Comparison of ENCODE assay signal across 18 cellular contexts in genomic region chr4:519203-519651, GRCh38. TPM values are rescaled to one million over a fixed set of nuclear protein-coding genes. Genes with fewer than 3 reads are reported as not detected.
DNase-seq lines count a peak whose midpoint lies in the region; ATAC-seq, FAIRE-seq and TF ChIP-seq lines count a peak whose summit lies in the region.
"Had no signal": no experiment of that assay in that cellular context is flagged by ENCODE, and none has a peak within 500 bp of the region (broad histone marks: within the 10 kb centered on the region; RNA-seq: fewer than 3 reads in every experiment).

No MANE protein-coding gene starts in this region.

- no peak for ATAC-seq in GM12878
- no peak for ATAC-seq in naive thymus-derived CD8-positive, alpha-beta T cell
- ATAC-seq: A549, PC-3 had no signal

- CTCF ChIA-PET in mammary epithelial cell (lab: Charles Lee; ENCODE audit: low non-redundant PET) (no interaction called here), GM12878 (lab: Yijun Ruan, JAX) (no interaction called here)

- no peak overlapping the region for H3K4me3 Mint-ChIP-seq in glutamatergic neuron (ENCODE audit: unreplicated experiment)
- no peak overlapping the region for H3K4me3 Mint-ChIP-seq in naive thymus-derived CD8-positive, alpha-beta T cell

- intact Hi-C loops in mammary epithelial cell (cut with micrococcal nuclease): no loop called here
- intact Hi-C loops in breast epithelium (cut with DNase I; ENCODE audit: low total_unique reads): no loop called here
- intact Hi-C loops in GM12878 (cut with micrococcal nuclease; ENCODE audit: unreplicated experiment): no loop called here
- intact Hi-C loops in prostate gland (cut with DNase I): no loop called here

- H3K4me1 ChIP-seq in mammary epithelial cell (ENCODE audit: insufficient read depth, low read length) (peaks cover 7% of the 10 kb centered on the region), breast epithelium (no peaks in the 10 kb centered on the region), GM12878 (ENCODE audit: control insufficient read depth, insufficient read depth, low read length) (no peaks in the 10 kb centered on the region), prostate gland (replicated peaks) (no peaks in the 10 kb centered on the region)
- H3K4me1 ChIP-seq: A549, HAP-1 had no signal

- H3K27me3 ChIP-seq in mammary epithelial cell (ENCODE audit: insufficient read depth, low read length) (no peaks in the 10 kb centered on the region), breast epithelium (no peaks in the 10 kb centered on the region), GM12878 (replicated peaks in 1 of 2; ENCODE audit: control insufficient read depth in 2 of 2, insufficient read depth in 2 of 2, low read length in 1 of 2) (no peaks in the 10 kb centered on the region), prostate gland (replicated peaks; ENCODE audit: insufficient read depth) (no peaks in the 10 kb centered on the region)

- H3K36me3 ChIP-seq in mammary epithelial cell (ENCODE audit: insufficient read depth, low read length) (peaks cover 33% of the 10 kb centered on the region), breast epithelium (peaks cover 33% of the 10 kb centered on the region), GM12878 (ENCODE audit: control insufficient read depth in 2 of 2, insufficient read depth in 2 of 2, low read length in 1 of 2) (peaks cover 12 to 28% of the 10 kb centered on the region in 2 experiments; a peak in 3 of 4 replicates), prostate gland (peaks cover 0 to 8% of the 10 kb centered on the region in 2 donors)

- in situ Hi-C loops in mammary epithelial cell (cut with MboI; ENCODE audit: low sequenced_read_pairs in 2 of 2): no loop called here
- in situ Hi-C loops in GM12878 (cut with MboI): no loop called here

- RAD21 ChIA-PET in GM12878 (lab: Charles Lee; ENCODE audit: unreplicated experiment): no interaction called here

- H3K79me2 ChIP-seq in mammary epithelial cell (ENCODE audit: insufficient read depth, low read length) (peaks cover 4% of the 10 kb centered on the region), GM12878 (ENCODE audit: control insufficient read depth, insufficient read depth, low read length) (no peaks in the 10 kb centered on the region)

- dilution Hi-C loops in mammary epithelial cell (cut with HindIII; ENCODE audit: low sequenced_read_pairs): loop anchor here (10.0 kb wide), 1 partner anchor 64 kb away; no protein-coding TSS in a partner anchor

- H3K27me3 Mint-ChIP-seq in glutamatergic neuron (ENCODE audit: unreplicated experiment): peaks cover 8% of the 10 kb centered on the region
- no peaks in the 10 kb centered on the region for H3K27me3 Mint-ChIP-seq in naive thymus-derived CD8-positive, alpha-beta T cell

- FAIRE-seq in GM12878 (lab: Jason Lieb, UNC): no peak
- FAIRE-seq: A549 had no signal

- H3K9me3 Mint-ChIP-seq in glutamatergic neuron (ENCODE audit: unreplicated experiment): peaks cover 2% of the 10 kb centered on the region
- H3K9me3 Mint-ChIP-seq in naive thymus-derived CD8-positive, alpha-beta T cell: no peaks in the 10 kb centered on the region

- POLR2A ChIA-PET in GM12878 (lab: Charles Lee): no interaction called here
- POLR2A ChIA-PET in naive thymus-derived CD8-positive, alpha-beta T cell (lab: Charles Lee): no interaction called here

- no peaks in the 10 kb centered on the region for H3K4me1 Mint-ChIP-seq in glutamatergic neuron (ENCODE audit: low read depth, unreplicated experiment)
- H3K4me1 Mint-ChIP-seq in naive thymus-derived CD8-positive, alpha-beta T cell: peaks cover 0 to 13% (median 2%) of the 10 kb centered on the region in 4 donors

- no peaks in the 10 kb centered on the region for H3K36me3 Mint-ChIP-seq in glutamatergic neuron (ENCODE audit: unreplicated experiment)
- H3K36me3 Mint-ChIP-seq in naive thymus-derived CD8-positive, alpha-beta T cell: peaks cover 3 to 78% (median 39%) of the 10 kb centered on the region in 3 donors

- TF ChIP-seq CTCF in mammary epithelial cell (conservative IDR thresholded peaks at IDR 0.05 in 1 of 2, IDR thresholded peaks at IDR 0.05 in 1 of 2; ENCODE audit: extremely low read depth in 1 of 2, insufficient read depth in 1 of 2, low read depth in 1 of 2, low read length in 2 of 2) (no peak), breast epithelium (IDR thresholded peaks at IDR 0.05) (no peak), GM12878 (IDR thresholded peaks at IDR 0.05 in 2 of 3, conservative IDR thresholded peaks at IDR 0.05 in 1 of 3; ENCODE audit: control insufficient read depth in 2 of 3, extremely low read depth in 1 of 3, insufficient read depth in 1 of 3, low read depth in 3 of 3, low read length in 3 of 3) (no peak), glutamatergic neuron (IDR thresholded peaks at IDR 0.05; ENCODE audit: partially characterized antibody, unreplicated experiment) (no peak), prostate gland (IDR thresholded peaks at IDR 0.05) (no peak)

- H4K20me1 ChIP-seq in mammary epithelial cell (ENCODE audit: insufficient read depth, low read length) (no peaks in the 10 kb centered on the region), GM12878 (ENCODE audit: control insufficient read depth, insufficient read depth) (no peaks in the 10 kb centered on the region)

- no peak overlapping the region for H2AFZ ChIP-seq in mammary epithelial cell (ENCODE audit: low read depth, low read length)
- no peak overlapping the region for H2AFZ ChIP-seq in GM12878 (ENCODE audit: control insufficient read depth, low read depth, low read length)

- peak; percentile 33 for DNase-seq in mammary epithelial cell
- no peak for DNase-seq in breast epithelium (ENCODE audit: low spot score in 2 of 2)
- DNase-seq in GM12878 (ENCODE audit: low read depth, low spot score): no peak
- DNase-seq in glutamatergic neuron: no peak
- no peak for DNase-seq in prostate gland (ENCODE audit: low spot score)
- DNase-seq in UCSD-AML1 (lab: John Stamatoyannopoulos, UW; ENCODE audit: unreplicated experiment): no peak
- DNase-seq in naive thymus-derived CD8-positive, alpha-beta T cell: no peak
- DNase-seq: C1 segment of cervical spinal cord, NCI-H1417, NCI-H187 treated with DMSO at 0.1 percent for 48 hours, NCI-H2171, NCI-H446 treated with DMSO at 0.1 percent for 48 hours, NCI-H748 treated with DMSO at 0.1 percent for 48 hours, PC-3 had no signal

- no peak for TF ChIP-seq EP300 in GM12878 (IDR thresholded peaks at IDR 0.05; ENCODE audit: borderline replicate concordance in 1 of 2, control insufficient read depth in 1 of 2, low read depth in 2 of 2, low read length in 2 of 2)

- H3K4me2 ChIP-seq in mammary epithelial cell (ENCODE audit: insufficient read depth, low read depth, low read length): no peak overlapping the region
- H3K4me2 ChIP-seq in GM12878 (ENCODE audit: control insufficient read depth, insufficient read depth): no peak overlapping the region
- H3K4me2 ChIP-seq: A549 had no signal

- 72% methylated on average over 13 of the region's 16 CpGs for WGBS in mammary epithelial cell (ENCODE audit: low coverage, missing lambda C conversion rate)
- WGBS in GM12878 (ENCODE audit: insufficient coverage, insufficient replicate concordance, low lambda C conversion rate, missing lambda C conversion rate): 98% methylated on average over 16 of the region's 16 CpGs
- WGBS in prostate gland: 65% methylated on average over 16 of the region's 16 CpGs

- TF ChIP-seq POLR2A in breast epithelium (IDR thresholded peaks at IDR 0.05) (no peak), GM12878 (IDR thresholded peaks at IDR 0.05; ENCODE audit: low read depth, low read length) (0 out of 2 replicates have a peak, but pooled peaks have one; percentile 10), prostate gland (IDR thresholded peaks at IDR 0.05) (no peak)

- SMC1A ChIA-PET in GM12878 (lab: Charles Lee; ENCODE audit: uncharacterized antibody, unreplicated experiment): no interaction called here

- no TSS peak for BruUV-seq in mammary epithelial cell (replicated peaks; lab: Mats Ljungman, UMichigan)
- no TSS peak for BruUV-seq in GM12878 (replicated peaks; lab: Mats Ljungman, UMichigan)

- H3K27ac Mint-ChIP-seq in glutamatergic neuron (ENCODE audit: unreplicated experiment): peak overlapping the region; percentile 29
- H3K27ac Mint-ChIP-seq in naive thymus-derived CD8-positive, alpha-beta T cell: no peak overlapping the region

- H3K9ac ChIP-seq in mammary epithelial cell (ENCODE audit: insufficient read depth, low read length) (no peak overlapping the region), GM12878 (ENCODE audit: control insufficient read depth, insufficient read depth, low read length) (no peak overlapping the region)

- H3K9me3 ChIP-seq in mammary epithelial cell (replicated peaks; ENCODE audit: insufficient read depth, low read length): no peaks in the 10 kb centered on the region
- no peaks in the 10 kb centered on the region for H3K9me3 ChIP-seq in breast epithelium
- no peaks in the 10 kb centered on the region; the same call in 2 of the 3 replicates for H3K9me3 ChIP-seq in GM12878 (replicated peaks; ENCODE audit: control insufficient read depth, insufficient read depth, low read length)
- H3K9me3 ChIP-seq in prostate gland: no peaks in the 10 kb centered on the region
- H3K9me3 ChIP-seq: A549, HAP-1 had no signal

- H3K27ac ChIP-seq in mammary epithelial cell (ENCODE audit: insufficient read depth, low read depth, low read length) (no peak overlapping the region), breast epithelium (no peak overlapping the region), GM12878 (ENCODE audit: control insufficient read depth, insufficient read depth) (no peak overlapping the region), prostate gland (no peak overlapping the region)
- H3K27ac ChIP-seq: A549, HL-60 had no signal

- H3K4me3 ChIP-seq in mammary epithelial cell (replicated peaks in 1 of 3; ENCODE audit: insufficient read depth in 1 of 3, low read depth in 2 of 3, low read length in 3 of 3) (no peak overlapping the region), breast epithelium (no peak overlapping the region), GM12878 (no peak overlapping the region), prostate gland (no peak overlapping the region)
- H3K4me3 ChIP-seq: A549, HAP-1 had no signal

- no peak for TF ChIP-seq RAD21 in GM12878 (IDR thresholded peaks at IDR 0.05; ENCODE audit: insufficient read depth, low read depth, low read length)

RNA-seq across cellular contexts. Expression of gene PIGG, which starts 20.2 kb away (rescaled TPM):
- total RNA-seq in mammary epithelial cell (10 to 100 TPM; 51.3 to 77.1 TPM), breast epithelium (10 to 100 TPM; 46.2 to 67.2 (median 64.0) TPM), GM12878 (2014; rRNA removed) (33.2 and 34.9 TPM in 2 replicates), GM12878 (2014; rRNA removed; fragmentation: Illumina TruSeq; extraction: Trizol) (19.9 and 20.1 TPM in 2 replicates), GM12878 (2021) (36.1 and 38.4 TPM in 2 replicates), glutamatergic neuron (ENCODE audit: unreplicated experiment) (96.4 TPM), prostate gland (10 to 100 TPM; 42.8 to 73.3 TPM)
- polyA plus RNA-seq in mammary epithelial cell (38.2 TPM), GM12878 (2011; rRNA removed) (55.5 and 64.3 TPM in 2 replicates), GM12878 (2014; fragmentation: Illumina TruSeq; extraction: Trizol) (17.3 and 21.6 TPM in 2 replicates), GM12878 (2014; fragmentation: Nextera tagmentation; extraction: Ambion mirVana) (10 to 100 TPM in 1 of 2 experiments, 1 to 10 TPM in 1; 8.0 to 18.0 TPM), GM12878 (2014; rRNA removed) (36.4 and 38.2 TPM in 2 replicates), GM12878 (2016; fragmentation: Nextera tagmentation; extraction: Ambion mirVana) (10 to 100 TPM; 34.0 to 35.7 TPM)
- polyA minus RNA-seq in mammary epithelial cell: 28.3 TPM
- 231 and 241 TPM in 2 replicates for total RNA-seq in GM12878 (2013; cell fraction: nucleolus; rRNA removed)
- 15.9 TPM for polyA plus RNA-seq in GM12878 (2011; ENCODE audit: low read depth)
- 35.8 and 42.9 TPM in 2 replicates for polyA plus RNA-seq in GM12878 (2011; cell fraction: cytosol; rRNA removed)
- 328 and 344 TPM in 2 replicates for polyA plus RNA-seq in GM12878 (2011; cell fraction: nucleus; rRNA removed)
- polyA plus RNA-seq in GM12878 (2012): 27.4 and 33.3 TPM in 2 replicates
- polyA minus RNA-seq in GM12878 (2011; rRNA and poly(A)+ RNA removed): 51.7 and 76.2 TPM in 2 replicates
- 15.5 and 17.2 TPM in 2 replicates for polyA minus RNA-seq in GM12878 (2011; cell fraction: cytosol; rRNA and poly(A)+ RNA removed)
- 89.5 and 142 TPM in 2 replicates for polyA minus RNA-seq in GM12878 (2011; cell fraction: nucleus; rRNA and poly(A)+ RNA removed)
- total RNA-seq in naive thymus-derived CD8-positive, alpha-beta T cell: 100 to 1,000 TPM; 117 to 121 TPM
- 10 to 100 TPM; 20.9 to 25.7 (median 25.4) TPM for polyA plus RNA-seq in naive thymus-derived CD8-positive, alpha-beta T cell

RNA-seq across cellular contexts. Expression of gene ZNF721, which starts 20.3 kb away (rescaled TPM):
- total RNA-seq in mammary epithelial cell (10 to 100 TPM; 22.8 to 26.2 TPM), breast epithelium (10 to 100 TPM; 21.4 to 72.0 (median 47.2) TPM), GM12878 (2014; rRNA removed) (21.1 and 31.4 TPM in 2 replicates), GM12878 (2014; rRNA removed; fragmentation: Illumina TruSeq; extraction: Trizol) (31.5 and 32.4 TPM in 2 replicates), GM12878 (2021) (19.0 and 21.6 TPM in 2 replicates), glutamatergic neuron (ENCODE audit: unreplicated experiment) (36.7 TPM), prostate gland (10 to 100 TPM; 18.4 to 28.2 TPM)
- polyA plus RNA-seq in mammary epithelial cell (7.9 TPM), GM12878 (2011; rRNA removed) (23.0 and 34.1 TPM in 2 replicates), GM12878 (2014; fragmentation: Illumina TruSeq; extraction: Trizol) (27.8 and 38.2 TPM in 2 replicates), GM12878 (2014; fragmentation: Nextera tagmentation; extraction: Ambion mirVana) (10 to 100 TPM; 23.0 to 29.5 TPM), GM12878 (2014; rRNA removed) (20.2 and 22.4 TPM in 2 replicates), GM12878 (2016; fragmentation: Nextera tagmentation; extraction: Ambion mirVana) (10 to 100 TPM; 24.8 to 27.2 TPM)
- polyA minus RNA-seq in mammary epithelial cell: 16.2 TPM
- total RNA-seq in GM12878 (2013; cell fraction: nucleolus; rRNA removed): 122 and 131 TPM in 2 replicates
- 25.5 TPM for polyA plus RNA-seq in GM12878 (2011; ENCODE audit: low read depth)
- 12.1 and 15.3 TPM in 2 replicates for polyA plus RNA-seq in GM12878 (2011; cell fraction: cytosol; rRNA removed)
- polyA plus RNA-seq in GM12878 (2011; cell fraction: nucleus; rRNA removed): 18.8 and 24.2 TPM in 2 replicates
- 22.2 and 22.8 TPM in 2 replicates for polyA plus RNA-seq in GM12878 (2012)
- 21.3 and 21.6 TPM in 2 replicates for polyA minus RNA-seq in GM12878 (2011; rRNA and poly(A)+ RNA removed)
- 8.2 and 15.0 TPM in 2 replicates for polyA minus RNA-seq in GM12878 (2011; cell fraction: cytosol; rRNA and poly(A)+ RNA removed)
- 21.6 and 28.1 TPM in 2 replicates for polyA minus RNA-seq in GM12878 (2011; cell fraction: nucleus; rRNA and poly(A)+ RNA removed)
- total RNA-seq in naive thymus-derived CD8-positive, alpha-beta T cell: 10 to 100 TPM; 71.6 to 72.6 TPM
- polyA plus RNA-seq in naive thymus-derived CD8-positive, alpha-beta T cell: 10 to 100 TPM; 44.7 to 46.1 (median 45.6) TPM

RNA-seq across cellular contexts. Expression of gene TMEM271, which starts 56.9 kb away (rescaled TPM):
- not detected for total RNA-seq in mammary epithelial cell
- polyA plus RNA-seq in mammary epithelial cell: not detected
- not detected for polyA minus RNA-seq in mammary epithelial cell
- not detected for total RNA-seq in breast epithelium
- not detected in 2 replicates for total RNA-seq in GM12878 (2013; cell fraction: nucleolus; rRNA removed)
- not detected in 2 replicates for total RNA-seq in GM12878 (2014; rRNA removed)
- total RNA-seq in GM12878 (2014; rRNA removed; fragmentation: Illumina TruSeq; extraction: Trizol): not detected in 2 replicates
- total RNA-seq in GM12878 (2021): not detected in 2 replicates
- polyA plus RNA-seq in GM12878 (2011; ENCODE audit: low read depth): not detected
- polyA plus RNA-seq in GM12878 (2011; rRNA removed): not detected in 2 replicates
- polyA plus RNA-seq in GM12878 (2011; cell fraction: cytosol; rRNA removed): not detected in 2 replicates
- not detected in 2 replicates for polyA plus RNA-seq in GM12878 (2011; cell fraction: nucleus; rRNA removed)
- polyA plus RNA-seq in GM12878 (2012): not detected in 2 replicates
- not detected in 2 replicates for polyA plus RNA-seq in GM12878 (2014; fragmentation: Illumina TruSeq; extraction: Trizol)
- polyA plus RNA-seq in GM12878 (2014; fragmentation: Nextera tagmentation; extraction: Ambion mirVana): not detected
- not detected in 2 replicates for polyA plus RNA-seq in GM12878 (2014; rRNA removed)
- not detected for polyA plus RNA-seq in GM12878 (2016; fragmentation: Nextera tagmentation; extraction: Ambion mirVana)
- polyA minus RNA-seq in GM12878 (2011; rRNA and poly(A)+ RNA removed): not detected in 2 replicates
- polyA minus RNA-seq in GM12878 (2011; cell fraction: cytosol; rRNA and poly(A)+ RNA removed): not detected in 2 replicates
- polyA minus RNA-seq in GM12878 (2011; cell fraction: nucleus; rRNA and poly(A)+ RNA removed): not detected in 2 replicates
- total RNA-seq in glutamatergic neuron (ENCODE audit: unreplicated experiment): 22.7 TPM
- total RNA-seq in prostate gland: under 1 TPM in 1 of 2 donors, not detected in 1; 0.91 TPM
- total RNA-seq in naive thymus-derived CD8-positive, alpha-beta T cell: not detected
- polyA plus RNA-seq in naive thymus-derived CD8-positive, alpha-beta T cell: not detected
- total RNA-seq: PC-3, SK-MEL-5 had no signal
- polyA plus RNA-seq: A549 had no signal

Comparison
In these comparisons a context has a peak if more than half of its experiments do, and no peak if none do; other contexts are left out.
1. RNA of gene TMEM271, which starts 56.9 kb away (total RNA-seq): 22.7 TPM in glutamatergic neuron (single experiment); 0.91 TPM in prostate gland, not detected in mammary epithelial cell, not detected in breast epithelium, not detected in GM12878 and not detected in naive thymus-derived CD8-positive, alpha-beta T cell; every median in the first group is over 10 times any median in the second.